8 cellular contexts compared by ENCODE assay signal in genomic region chr1:185567006-185567405, GRCh38.
A peak's percentile ranks its signal among the peaks of the same experiment; 100 is the strongest.
DNase-seq lines count a peak whose midpoint lies in the region; ATAC-seq lines count a peak whose summit lies in the region.

No MANE protein-coding gene starts in this region.

- DNase-seq in SIG-M5 treated with dmso at 0.1 percent for 504 hours (lab: John Stamatoyannopoulos, UW; ENCODE audit: unreplicated experiment) (peak; percentile 39), SIG-M5 (lab: John Stamatoyannopoulos, UW) (no peak), HPDE6-E6E7 (ENCODE audit: extremely low spot score) (peak; percentile 61), RKO (ENCODE audit: low spot score) (peak; percentile 15), UCSD-AML1 (lab: John Stamatoyannopoulos, UW; ENCODE audit: unreplicated experiment) (no peak), left ventricle myocardium superior (no peak)
- peak; percentile 94 for DNase-seq in central memory CD4-positive, alpha-beta T cell
- DNase-seq in stimulated activated CD8-positive, alpha-beta memory T cell treated with anti-CD3 and anti-CD28 coated beads, Interleukin-12 subunit alpha, Interleukin-12 subunit beta, amount 100 ng/mL, for 1 hour (ENCODE audit: low read depth) = peak; percentile 49

- ATAC-seq in left ventricle myocardium superior = no peak

- intact Hi-C loops in left ventricle myocardium superior (cut with micrococcal nuclease) = no loop called here

Comparison
In these comparisons a context has a peak if more than half of its experiments do, and no peak if none do; other contexts are left out.
1. DNase-seq: peak in SIG-M5 treated with dmso at 0.1 percent for 504 hours (single experiment), HPDE6-E6E7 (single experiment), RKO (single experiment), central memory CD4-positive, alpha-beta T cell (single experiment) and stimulated activated CD8-positive, alpha-beta memory T cell treated with anti-CD3 and anti-CD28 coated beads, Interleukin-12 subunit alpha, Interleukin-12 subunit beta, amount 100 ng/mL, for 1 hour (single experiment); none in SIG-M5 (single experiment), UCSD-AML1 (single experiment) and left ventricle myocardium superior (single experiment).